19 cellular contexts compared by ENCODE assay signal in genomic region chrX:37378830-37379229, GRCh38. TPM values are rescaled to one million over a fixed set of nuclear protein-coding genes. Genes with fewer than 3 reads are reported as not detected.
DNase-seq lines count a peak whose midpoint lies in the region; ATAC-seq and FAIRE-seq lines count a peak whose summit lies in the region.
"Had no signal": no experiment of that assay in that cellular context is flagged by ENCODE, and none has a peak within 500 bp of the region (broad histone marks: within the 10 kb centered on the region; RNA-seq: fewer than 3 reads in every experiment).

No MANE protein-coding gene starts in this region.

- H3K4me1 ChIP-seq in adipocyte (ENCODE audit: control insufficient read depth, insufficient read depth, low read length) (peaks cover 30% of the 10 kb centered on the region), small intestine (ENCODE audit: control insufficient read depth in 2 of 2, insufficient read depth in 1 of 2, low read depth in 1 of 2, low read length in 1 of 2) (no peaks in the 10 kb centered on the region)

- H3K36me3 ChIP-seq in adipocyte (ENCODE audit: control insufficient read depth, insufficient read depth, low read length, severe bottlenecking): no peaks in the 10 kb centered on the region
- H3K36me3 ChIP-seq in small intestine (ENCODE audit: control insufficient read depth in 2 of 2, insufficient read depth in 2 of 2, low read length in 2 of 2): no peaks in the 10 kb centered on the region
- H3K36me3 ChIP-seq: Peyer's patch had no signal

- no peaks in the 10 kb centered on the region for H3K9me3 ChIP-seq in adipocyte (ENCODE audit: control insufficient read depth, low read length)
- no peaks in the 10 kb centered on the region for H3K9me3 ChIP-seq in small intestine (ENCODE audit: control insufficient read depth, low read depth)
- H3K9me3 ChIP-seq: Peyer's patch had no signal

- no peak for FAIRE-seq in small intestine (lab: Jason Lieb, UNC)

- no peaks in the 10 kb centered on the region for H3K27me3 ChIP-seq in adipocyte (replicated peaks; ENCODE audit: control insufficient read depth, insufficient read depth, low read length)
- H3K27me3 ChIP-seq in small intestine (ENCODE audit: control insufficient read depth in 2 of 2, insufficient read depth in 2 of 2, low read length in 2 of 2): no peaks in the 10 kb centered on the region
- H3K27me3 ChIP-seq: Peyer's patch had no signal

- H3K27ac ChIP-seq in small intestine (ENCODE audit: low read depth in 1 of 2, low read length in 1 of 2): no peak overlapping the region
- H3K27ac ChIP-seq: 22Rv1, HL-60, Peyer's patch had no signal

- H3K9ac ChIP-seq in adipocyte (ENCODE audit: low read length): no peak overlapping the region

- H3K4me3 ChIP-seq in adipocyte (ENCODE audit: low read length): peak overlapping the region; percentile 54
- no peak overlapping the region for H3K4me3 ChIP-seq in small intestine (ENCODE audit: low read depth in 1 of 2, low read length in 2 of 2)
- H3K4me3 ChIP-seq: Peyer's patch had no signal

- peak; percentile 2 for DNase-seq in NCI-H2171 treated with DMSO at 0.1 percent for 48 hours (lab: John Stamatoyannopoulos, UW)
- no peak for DNase-seq in NCI-H2171 (lab: John Stamatoyannopoulos, UW)
- peak; percentile 9 for DNase-seq in adipocyte (ENCODE audit: low read depth)
- DNase-seq in left ventricle myocardium superior: no peak
- peak; percentile 31 for DNase-seq in small intestine
- DNase-seq in RPMI8226: no peak
- DNase-seq in activated CD4-positive, alpha-beta T cell treated with anti-CD3 and anti-CD28 coated beads, Interleukin-2, amount 50 U/mL, for 4 hours: no peak
- DNase-seq: DMS79, H9, MM.1S, NCI-H1092, NCI-H1436 treated with DMSO at 0.1 percent for 48 hours, NCI-H2029, NCI-H446 treated with DMSO at 0.1 percent for 48 hours, Peyer's patch, SHP77 treated with DMSO at 0.1 percent for 48 hours had no signal

- ATAC-seq in left ventricle myocardium superior: peak; percentile 60
- no peak for ATAC-seq in HG02938 (IDR thresholded peaks at IDR 0.05; ENCODE audit: unreplicated experiment)

- 80 to 100% (median 95%) methylated on average over 1 of the region's 1 CpG for WGBS in small intestine, 3 donors

- intact Hi-C loops in left ventricle myocardium superior (cut with micrococcal nuclease): no loop called here

RNA-seq across cellular contexts. Expression of gene PRRG1, which starts 29.7 kb away (rescaled TPM):
- total RNA-seq in left ventricle myocardium superior: 18.4 TPM
- 1 to 10 TPM; 1.6 to 3.8 (median 2.0) TPM for polyA plus RNA-seq in small intestine

Comparison
In these comparisons a context has a peak if more than half of its experiments do, and no peak if none do; other contexts are left out.
1. DNase-seq: peak in NCI-H2171 treated with DMSO at 0.1 percent for 48 hours (single experiment), adipocyte (single experiment) and small intestine (single experiment); none in NCI-H2171 (single experiment), left ventricle myocardium superior (single experiment), RPMI8226 (single experiment) and activated CD4-positive, alpha-beta T cell treated with anti-CD3 and anti-CD28 coated beads, Interleukin-2, amount 50 U/mL, for 4 hours (0 of 2).